ENCODE assay signal across 20 cellular contexts in genomic region chr11:66265531-66266377, GRCh38. TPM values are rescaled to one million over a fixed set of nuclear protein-coding genes. Genes with fewer than 3 reads are reported as not detected.
"Had no signal": no experiment of that assay in that cellular context is flagged by ENCODE, and none has a peak within 500 bp of the region (broad histone marks: within the 10 kb centered on the region; RNA-seq: fewer than 3 reads in every experiment).

No MANE protein-coding gene starts in this region.

- ATAC-seq: activated CD4-positive, alpha-beta T cell treated with anti-CD3 and anti-CD28 coated beads for 36 hours; activated T-cell treated with anti-CD3 and anti-CD28 coated beads, Interleukin-2, amount 50 U/mL, for 72 hours; K562; PC-3; T-helper 17 cell had no signal

- H3K4me3 ChIP-seq: cardiac muscle cell, K562 had no signal

- FAIRE-seq: K562, RCC 7860 had no signal

- DNase-seq: activated B cell treated with CpG ODN at 0.5 μM for 24 hours; activated CD8-positive, alpha-beta memory T cell treated with anti-CD3 and anti-CD28 coated beads, Interleukin-2, amount 50 U/mL, for 4 hours; activated gamma-delta T cell treated with Interleukin-2 at 50 U/mL for 16 hours; brain microvascular endothelial cell; NCI-H1105; NCI-H1436 treated with DMSO at 0.1 percent for 48 hours; NCI-H187; NCI-H446; NCI-H524; SIG-M5; T-helper 17 cell had no signal

- H3K36me3 ChIP-seq: cardiac muscle cell had no signal

- H3K27ac ChIP-seq: brain microvascular endothelial cell, cardiac muscle cell had no signal

- H3K27me3 ChIP-seq: brain microvascular endothelial cell, cardiac muscle cell had no signal

RNA-seq across cellular contexts. Expression of gene TMEM151A, which starts 25.9 kb away (rescaled TPM):
- total RNA-seq: activated B cell treated with CpG ODN at 0.5 μM for 24 hours; activated CD4-positive, alpha-beta memory T cell treated with anti-CD3 and anti-CD28 coated beads, Interleukin-2, amount 10 ng/mL, durations not matched to agents 7 days and 5 days; activated CD4-positive, alpha-beta T cell treated with anti-CD3 and anti-CD28 coated beads for 36 hours; activated naive CD8-positive, alpha-beta T cell treated with anti-CD3 and anti-CD28 coated beads for 36 hours; activated T-helper 2 cell treated with anti-CD3 and anti-CD28 coated beads, Interferon-gamma antibody, Interleukin-2, Interleukin-4, amounts not matched to agents 10 μg/mL and 5 μg/mL and 100 μg/mL, durations not matched to agents 14 hours and 24 hours and 36 hours; K562; PC-3 had no signal
- polyA plus RNA-seq: K562 had no signal
